ENCODE assay signal across 8 cellular contexts in genomic region chr12:110102255-110102654, GRCh38. TPM values are rescaled to one million over a fixed set of nuclear protein-coding genes. Genes with fewer than 3 reads are reported as not detected.
DNase-seq lines count a peak whose midpoint lies in the region.

No MANE protein-coding gene starts in this region.

- H3K27ac Mint-ChIP-seq in activated naive CD4-positive, alpha-beta T cell treated with anti-CD3 and anti-CD28 coated beads, Interleukin-2, amount 10 ng/mL, durations not matched to agents 7 days and 5 days: no peak overlapping the region

- H3K9me3 Mint-ChIP-seq in activated naive CD4-positive, alpha-beta T cell treated with anti-CD3 and anti-CD28 coated beads, Interleukin-2, amount 10 ng/mL, durations not matched to agents 7 days and 5 days: no peaks in the 10 kb centered on the region

- H3K4me3 Mint-ChIP-seq in activated naive CD4-positive, alpha-beta T cell treated with anti-CD3 and anti-CD28 coated beads, Interleukin-2, amount 10 ng/mL, durations not matched to agents 7 days and 5 days: no peak overlapping the region

- no peaks in the 10 kb centered on the region for H3K36me3 Mint-ChIP-seq in activated naive CD4-positive, alpha-beta T cell treated with anti-CD3 and anti-CD28 coated beads, Interleukin-2, amount 10 ng/mL, durations not matched to agents 7 days and 5 days

- H3K27me3 Mint-ChIP-seq in activated naive CD4-positive, alpha-beta T cell treated with anti-CD3 and anti-CD28 coated beads, Interleukin-2, amount 10 ng/mL, durations not matched to agents 7 days and 5 days: peaks cover 29% of the 10 kb centered on the region

- DNase-seq in COLO829 (ENCODE audit: low spot score): peak; percentile 80
- peak; percentile 74 for DNase-seq in HCEC 1CT
- DNase-seq in NOMO-1 treated with DMSO at 0.1 percent for 48 hours (lab: John Stamatoyannopoulos, UW; ENCODE audit: unreplicated experiment): peak; percentile 54
- peak; percentile 61 for DNase-seq in activated naive CD4-positive, alpha-beta T cell treated with anti-CD3 and anti-CD28 coated beads, Interleukin-2, amount 10 ng/mL, durations not matched to agents 7 days and 5 days
- peak; percentile 67 for DNase-seq in hepatic stellate cell (ENCODE audit: low spot score)
- peak; percentile 7 to 37 for DNase-seq in stimulated activated CD8-positive, alpha-beta memory T cell treated with anti-CD3 and anti-CD28 coated beads, Interleukin-7, amount 100 ng/mL, for 48 hours (ENCODE audit: extremely low read depth in 1 of 2, low read depth in 1 of 2)
- DNase-seq in occipital lobe (lab: John Stamatoyannopoulos, UW): no peak
- DNase-seq in activated gamma-delta T cell (lab: John Stamatoyannopoulos, UW): no peak

- CTCF ChIA-PET in activated naive CD4-positive, alpha-beta T cell treated with anti-CD3 and anti-CD28 coated beads, Interleukin-2, amount 10 ng/mL, durations not matched to agents 7 days and 5 days (lab: Charles Lee): interaction anchor here (0.7 to 2.7 kb wide), 15 partner anchors 12 to 499 kb away, joined by 3 to 38 read pairs (median 5); partner anchors contain the start of genes ARPC3 and IFT81

- peaks cover 13% of the 10 kb centered on the region for H3K4me1 Mint-ChIP-seq in activated naive CD4-positive, alpha-beta T cell treated with anti-CD3 and anti-CD28 coated beads, Interleukin-2, amount 10 ng/mL, durations not matched to agents 7 days and 5 days

RNA-seq across cellular contexts. Expression of gene IFT81, which starts 21.9 kb away (rescaled TPM):
- total RNA-seq in occipital lobe: 90.6 TPM

RNA-seq across cellular contexts. Expression of gene C12orf76, which starts 53.9 kb away (rescaled TPM):
- total RNA-seq in occipital lobe: 84.5 TPM

Comparison
In these comparisons a context has a peak if more than half of its experiments do, and no peak if none do; other contexts are left out.
1. DNase-seq: peak in COLO829 (single experiment), HCEC 1CT (single experiment), NOMO-1 treated with DMSO at 0.1 percent for 48 hours (single experiment), activated naive CD4-positive, alpha-beta T cell treated with anti-CD3 and anti-CD28 coated beads, Interleukin-2, amount 10 ng/mL, durations not matched to agents 7 days and 5 days (single experiment), hepatic stellate cell (single experiment) and stimulated activated CD8-positive, alpha-beta memory T cell treated with anti-CD3 and anti-CD28 coated beads, Interleukin-7, amount 100 ng/mL, for 48 hours (2 of 2); none in occipital lobe (single experiment) and activated gamma-delta T cell (single experiment).